9 cellular contexts compared by ENCODE assay signal in genomic region chr17:66691644-66692500, GRCh38.
DNase-seq lines count a peak whose midpoint lies in the region; ATAC-seq and TF ChIP-seq lines count a peak whose summit lies in the region.
"Had no signal": no experiment of that assay in that cellular context is flagged by ENCODE, and none has a peak within 500 bp of the region (broad histone marks: within the 10 kb centered on the region; RNA-seq: fewer than 3 reads in every experiment).

No MANE protein-coding gene starts in this region.

- no peaks in the 10 kb centered on the region for H3K9me3 ChIP-seq in SJCRH30 (replicated peaks)

- H3K9me3 Mint-ChIP-seq in chondrocyte (ENCODE audit: low read depth): no peaks in the 10 kb centered on the region
- peaks cover 3% of the 10 kb centered on the region for H3K9me3 Mint-ChIP-seq in nephron

- H3K4me1 ChIP-seq in SJCRH30: no peaks in the 10 kb centered on the region

- H3K27me3 ChIP-seq in SJCRH30: no peaks in the 10 kb centered on the region

- DNase-seq in DMS53 treated with DMSO at 0.1 percent for 48 hours (lab: John Stamatoyannopoulos, UW; ENCODE audit: unreplicated experiment): peak; percentile 49
- peak; percentile 34 for DNase-seq in NCI-H2196 (lab: John Stamatoyannopoulos, UW; ENCODE audit: unreplicated experiment)
- DNase-seq in chondrocyte (ENCODE audit: low spot score): no peak
- DNase-seq in pons (ENCODE audit: low spot score): no peak
- no peak for DNase-seq in SJCRH30
- DNase-seq: activated CD4-positive, alpha-beta T cell treated with anti-CD3 and anti-CD28 coated beads, Interleukin-2, amount 50 U/mL, for 48 hours had no signal

- H3K36me3 Mint-ChIP-seq in chondrocyte (ENCODE audit: low read depth): peaks cover 24% of the 10 kb centered on the region
- peaks cover 36% of the 10 kb centered on the region for H3K36me3 Mint-ChIP-seq in nephron (ENCODE audit: low read depth)

- H3K4me3 ChIP-seq in SJCRH30: no peak overlapping the region

- TF ChIP-seq CTCF in chondrocyte (IDR thresholded peaks at IDR 0.05): no peak
- no peak for TF ChIP-seq CTCF in nephron (IDR thresholded peaks at IDR 0.05; ENCODE audit: unreplicated experiment in 3 of 3)

- peaks cover 3% of the 10 kb centered on the region; the same call in 1 of the 2 replicates for H3K36me3 ChIP-seq in SJCRH30

- H3K27ac ChIP-seq in SJCRH30: no peak overlapping the region

- no peak for ATAC-seq in HG02885 (IDR thresholded peaks at IDR 0.05; ENCODE audit: poor library complexity, unreplicated experiment)
- no peak for ATAC-seq in GM19455 (IDR thresholded peaks at IDR 0.05; ENCODE audit: unreplicated experiment)

- peak overlapping the region; percentile 60 for H3K27ac Mint-ChIP-seq in chondrocyte (ENCODE audit: unreplicated experiment)
- peak overlapping the region in 2 of 3 experiments; percentile 45 to 56 for H3K27ac Mint-ChIP-seq in nephron

- H3K27me3 Mint-ChIP-seq in chondrocyte (ENCODE audit: low read depth): no peaks in the 10 kb centered on the region
- peaks cover 8% of the 10 kb centered on the region for H3K27me3 Mint-ChIP-seq in nephron (ENCODE audit: low read depth)

- H3K4me1 Mint-ChIP-seq in chondrocyte (ENCODE audit: low read depth): peaks cover 10% of the 10 kb centered on the region
- peaks cover 25% of the 10 kb centered on the region for H3K4me1 Mint-ChIP-seq in nephron

- H3K4me3 Mint-ChIP-seq in chondrocyte (ENCODE audit: unreplicated experiment): no peak overlapping the region
- no peak overlapping the region for H3K4me3 Mint-ChIP-seq in nephron

Comparison
In these comparisons a context has a peak if more than half of its experiments do, and no peak if none do; other contexts are left out.
1. DNase-seq: peak in DMS53 treated with DMSO at 0.1 percent for 48 hours (single experiment) and NCI-H2196 (single experiment); none in chondrocyte (single experiment), pons (single experiment) and SJCRH30 (0 of 2).